In the genomic region with DNA sequence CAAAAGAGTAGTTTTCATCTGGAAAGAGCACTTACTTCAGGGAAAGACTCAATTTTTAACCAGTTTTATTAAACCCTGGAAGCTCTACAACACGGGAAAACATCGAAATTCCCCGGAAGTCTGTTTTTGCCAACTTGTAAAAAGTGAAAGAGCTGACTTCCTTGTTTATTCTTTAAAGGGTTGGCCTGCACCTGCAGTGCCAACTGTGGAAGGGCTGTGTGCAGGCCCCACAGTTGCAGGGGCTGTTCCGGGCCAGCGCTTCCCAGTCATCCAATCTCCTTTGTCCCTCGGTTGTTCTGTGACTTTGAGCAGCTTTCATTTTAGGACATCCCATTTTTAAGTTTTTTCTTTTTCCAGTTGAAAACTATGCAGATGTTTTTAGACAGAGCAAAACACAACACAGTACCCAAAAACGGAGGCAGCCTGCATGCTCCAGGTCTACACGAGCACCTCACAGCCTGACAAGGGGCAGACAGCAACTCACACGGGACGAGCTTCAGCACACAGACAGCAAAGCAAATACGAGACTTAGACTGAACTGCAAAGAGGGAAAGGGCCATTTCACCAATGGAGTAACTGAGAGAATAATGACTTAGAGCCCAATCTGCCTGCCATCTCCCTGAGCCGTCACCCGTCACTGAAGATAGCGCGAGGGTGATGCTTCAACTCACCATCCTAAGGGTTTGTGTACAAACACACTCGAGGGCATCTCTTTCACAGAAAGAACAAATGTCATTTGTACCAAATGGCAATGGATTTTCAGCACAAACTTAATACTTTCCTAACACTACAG, we compare ENCODE assay signal across 8 cellular contexts.
A peak's percentile ranks its signal among the peaks of the same experiment; 100 is the strongest.
DNase-seq lines count a peak whose midpoint lies in the region; ATAC-seq lines count a peak whose summit lies in the region.

No MANE protein-coding gene starts in this region.

- H3K4me2 ChIP-seq in neuronal stem cell (ENCODE audit: insufficient read depth, low read length, poor library complexity, severe bottlenecking): no peak overlapping the region

- H3K9me3 Mint-ChIP-seq in CD8-positive, alpha-beta memory T cell: no peaks in the 10 kb centered on the region

- H3K23ac ChIP-seq in neuronal stem cell (ENCODE audit: low read depth, low read length, poor library complexity): no peak overlapping the region

- no peak overlapping the region for H3K27ac ChIP-seq in CD8-positive, alpha-beta memory T cell (ENCODE audit: low read depth, low read length)
- peak overlapping the region; percentile 30 for H3K27ac ChIP-seq in cingulate gyrus (ENCODE audit: low read depth, low read length)
- peak overlapping the region; percentile 49 for H3K27ac ChIP-seq in neuronal stem cell (replicated peaks; ENCODE audit: low read length)

- peaks cover 11 to 13% (median 11%) of the 10 kb centered on the region in 3 donors for H3K4me1 Mint-ChIP-seq in CD8-positive, alpha-beta memory T cell

- H2AFZ ChIP-seq in neuronal stem cell (ENCODE audit: low read length): peak overlapping the region; percentile 66

- H4K91ac ChIP-seq in neuronal stem cell (ENCODE audit: low read depth, low read length, poor library complexity): no peak overlapping the region

- no peak overlapping the region for H3K9ac ChIP-seq in neuronal stem cell (ENCODE audit: low read depth, low read length, poor library complexity)

- H2BK5ac ChIP-seq in neuronal stem cell (ENCODE audit: low read length): no peak overlapping the region

- no peaks in the 10 kb centered on the region for H3K79me1 ChIP-seq in neuronal stem cell (ENCODE audit: low read depth, low read length)

- H3K4me1 ChIP-seq in CD8-positive, alpha-beta memory T cell (ENCODE audit: insufficient read depth, low read length): no peaks in the 10 kb centered on the region
- H3K4me1 ChIP-seq in neuronal stem cell (ENCODE audit: control insufficient read depth in 2 of 2, insufficient read depth in 1 of 2, low read depth in 1 of 2, low read length in 2 of 2): peaks cover 12 to 21% of the 10 kb centered on the region in 2 donors

- H2AK5ac ChIP-seq in neuronal stem cell (ENCODE audit: low read depth, low read length): no peak overlapping the region

- H3K27me3 ChIP-seq in CD8-positive, alpha-beta memory T cell (ENCODE audit: insufficient read depth, low read length, poor library complexity, severe bottlenecking): no peaks in the 10 kb centered on the region
- H3K27me3 ChIP-seq in neuronal stem cell (ENCODE audit: control insufficient read depth in 3 of 3, insufficient read depth in 3 of 3, low read depth in 1 of 3, low read length in 3 of 3): no peaks in the 10 kb centered on the region

- no peak overlapping the region for H2BK15ac ChIP-seq in neuronal stem cell (ENCODE audit: low read length)

- no CpG with 5 or more reads among the region's 16 CpGs for WGBS in neuronal stem cell (ENCODE audit: extremely low coverage in 2 of 2, insufficient read length in 2 of 2, insufficient replicate concordance in 1 of 2), 2 donors

- H3K14ac ChIP-seq in neuronal stem cell (ENCODE audit: low read length): no peak overlapping the region

- no peak overlapping the region for H3K4ac ChIP-seq in neuronal stem cell (ENCODE audit: low read length)

- no peak overlapping the region for H3K18ac ChIP-seq in neuronal stem cell (ENCODE audit: low read length)

- no peak overlapping the region for H3K4me3 ChIP-seq in CD8-positive, alpha-beta memory T cell (ENCODE audit: low read length)
- peak overlapping the region in 1 of 2 donors; percentile 10 for H3K4me3 ChIP-seq in neuronal stem cell (ENCODE audit: low read length in 2 of 2)

- no peak overlapping the region for H2BK12ac ChIP-seq in neuronal stem cell (ENCODE audit: low read length)

- peak overlapping the region in 7 of 8 donors; percentile 21 to 89 (median 72) for H3K27ac Mint-ChIP-seq in CD8-positive, alpha-beta memory T cell

- peaks cover 51% of the 10 kb centered on the region for H3K36me3 ChIP-seq in CD8-positive, alpha-beta memory T cell (ENCODE audit: insufficient read depth, low read length)
- peaks cover 33 to 85% of the 10 kb centered on the region in 2 donors for H3K36me3 ChIP-seq in neuronal stem cell (replicated peaks in 1 of 2; ENCODE audit: control insufficient read depth in 2 of 2, insufficient read depth in 2 of 2, low read length in 2 of 2)

- POLR2A ChIA-PET in CD8-positive, alpha-beta memory T cell (lab: Charles Lee): interaction anchor here (1.0 kb wide), 1 partner anchor 10 kb away, joined by 3 read pairs; no protein-coding TSS in a partner anchor

- no peak overlapping the region for H4K8ac ChIP-seq in neuronal stem cell (ENCODE audit: low read depth, low read length)

- H2BK120ac ChIP-seq in neuronal stem cell (ENCODE audit: low read depth, low read length): no peak overlapping the region

- no peaks in the 10 kb centered on the region for H3K27me3 Mint-ChIP-seq in CD8-positive, alpha-beta memory T cell

- H3K36me3 Mint-ChIP-seq in CD8-positive, alpha-beta memory T cell: peaks cover 9 to 96% (median 19%) of the 10 kb centered on the region in 3 donors

- no peak for DNase-seq in CD8-positive, alpha-beta memory T cell
- DNase-seq in neuronal stem cell (ENCODE audit: low spot score) (no peak), cortex of kidney (lab: John Stamatoyannopoulos, UW) (no peak), NCI-H2081 treated with DMSO at 0.1 percent for 48 hours (lab: John Stamatoyannopoulos, UW) (no peak)
- DNase-seq in activated CD4-positive, alpha-beta T cell treated with anti-CD3 and anti-CD28 coated beads, Interleukin-2, amount 50 U/mL, for 4 hours: no peak

- CTCF ChIA-PET in CD8-positive, alpha-beta memory T cell (lab: Charles Lee): interaction anchor here (1.3 to 1.7 kb wide), 3 partner anchors 15 to 211 kb away, joined by 3 to 6 read pairs (median 4); no protein-coding TSS in a partner anchor

- no peak overlapping the region for H3K4me3 Mint-ChIP-seq in CD8-positive, alpha-beta memory T cell

- ATAC-seq in HG02678 (IDR thresholded peaks at IDR 0.05; ENCODE audit: unreplicated experiment): peak; percentile 65
- no peak for ATAC-seq in HG02623 (IDR thresholded peaks at IDR 0.05; ENCODE audit: unreplicated experiment)

- H3K9me3 ChIP-seq in CD8-positive, alpha-beta memory T cell (ENCODE audit: low read length): no peaks in the 10 kb centered on the region
- peaks cover 0 to 3% of the 10 kb centered on the region in 2 donors for H3K9me3 ChIP-seq in neuronal stem cell (replicated peaks in 1 of 2; ENCODE audit: control insufficient read depth in 2 of 2, insufficient read depth in 1 of 2, low read depth in 1 of 2, low read length in 2 of 2)
